In the genomic region with DNA sequence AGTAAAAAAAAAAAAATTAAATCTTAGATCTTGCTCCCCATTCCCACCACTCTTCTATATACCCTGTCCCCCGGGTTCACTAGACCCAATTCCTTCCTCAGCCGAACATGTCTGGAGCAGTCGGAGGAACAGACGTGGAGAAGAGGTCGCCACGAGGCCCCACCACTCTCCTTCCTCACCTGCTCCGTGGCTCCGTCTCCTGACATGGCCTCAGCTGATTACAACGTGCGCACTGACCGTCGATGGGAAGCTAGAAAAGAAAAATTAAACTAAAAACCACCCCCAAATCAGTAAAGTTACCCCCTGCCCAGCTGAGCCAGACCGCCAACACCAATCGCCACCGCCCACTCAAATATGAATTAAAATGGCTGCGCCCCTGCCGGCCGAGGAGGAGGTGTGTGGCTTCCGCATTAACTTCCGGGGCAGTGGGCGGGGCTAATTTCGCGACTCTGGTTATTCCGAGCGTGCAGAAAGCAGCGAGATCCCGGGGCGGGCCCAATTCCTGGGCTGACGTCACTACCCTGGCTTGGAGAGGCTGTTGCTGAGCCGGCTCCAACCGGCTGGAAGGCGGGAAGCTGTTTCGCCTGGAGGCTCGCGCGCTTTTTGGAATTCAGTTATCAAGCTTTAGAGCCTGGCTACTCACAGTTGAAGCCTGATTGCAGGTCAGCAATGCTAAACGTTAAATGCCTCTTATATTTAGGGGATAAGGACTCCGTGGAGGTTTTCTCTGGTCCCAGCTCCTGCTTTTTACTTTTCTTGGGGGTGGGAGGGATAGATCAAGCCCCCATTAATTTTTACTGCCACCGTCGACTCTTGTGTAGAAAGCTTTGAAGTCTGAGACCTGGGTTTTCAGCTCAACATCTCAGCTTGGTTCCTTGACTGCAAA, we compare ENCODE assay signal across 8 cellular contexts. TPM values are rescaled to one million over a fixed set of nuclear protein-coding genes. Genes with fewer than 3 reads are reported as not detected.
A peak's percentile ranks its signal among the peaks of the same experiment; 100 is the strongest.
DNase-seq lines count a peak whose midpoint lies in the region; ATAC-seq, FAIRE-seq and TF ChIP-seq lines count a peak whose summit lies in the region.

TSS of gene CSTF3 (minus strand) at position 361 of the 886 bp plus-strand sequence. CDS start at position 206, 155 bp downstream.

- BruUV-seq in Caco-2 (replicated peaks; lab: Mats Ljungman, UMichigan), result no TSS peak

- H3K36me3 ChIP-seq in Caco-2 (ENCODE audit: control insufficient read depth, insufficient read depth, low read length), result no peaks in the 10 kb centered on the region

- peaks cover 49% of the 10 kb centered on the region for H3K36me3 Mint-ChIP-seq in Caco-2 (ENCODE audit: insufficient read depth, unreplicated experiment)
- peaks cover 16% of the 10 kb centered on the region for H3K36me3 Mint-ChIP-seq in effector memory CD8-positive, alpha-beta T cell (ENCODE audit: insufficient read depth)

- H3K27me3 ChIP-seq in Caco-2 (replicated peaks; ENCODE audit: control insufficient read depth, insufficient read depth, low read length), result no peaks in the 10 kb centered on the region

- no peaks in the 10 kb centered on the region for H3K9me3 ChIP-seq in Caco-2

- CTCF ChIA-PET in Caco-2 (lab: Charles Lee), result interaction anchor here (0.6 to 1.3 kb wide), 2 partner anchors 96 to 178 kb away, joined by 4 to 6 read pairs; no protein-coding TSS in a partner anchor

- H3K27ac Mint-ChIP-seq in Caco-2 (ENCODE audit: unreplicated experiment), result peak within 1 kb of the TSS; percentile 100
- peak within 1 kb of the TSS; percentile 98 to 99 for H3K27ac Mint-ChIP-seq in effector memory CD8-positive, alpha-beta T cell

- intact Hi-C loops in Caco-2 (cut with micrococcal nuclease; ENCODE audit: unreplicated experiment), result loop anchor here (1.0 to 5.0 kb wide), 6 partner anchors 21 to 201 kb away; partner anchors contain the start of gene HIPK3

- FAIRE-seq in HTR-8/SVneo (lab: Jason Lieb, UNC), result peak; percentile 85

- peak within 1 kb of the TSS; percentile 79 for H3K4me3 ChIP-seq in Caco-2 (ENCODE audit: low read depth, low read length)

- H3K9me3 Mint-ChIP-seq in Caco-2 (ENCODE audit: unreplicated experiment), result no peaks in the 10 kb centered on the region
- no peaks in the 10 kb centered on the region for H3K9me3 Mint-ChIP-seq in effector memory CD8-positive, alpha-beta T cell

- TF ChIP-seq CTCF in Caco-2 (IDR thresholded peaks at IDR 0.05; ENCODE audit: insufficient read depth in 1 of 2, low read depth in 1 of 2, low read length in 1 of 2, severe bottlenecking in 1 of 2, unreplicated experiment in 1 of 2), result peak; percentile 46 to 49

- peak within 1 kb of the TSS; percentile 100 for H3K4me3 Mint-ChIP-seq in Caco-2 (ENCODE audit: unreplicated experiment)
- H3K4me3 Mint-ChIP-seq in effector memory CD8-positive, alpha-beta T cell, result peak within 1 kb of the TSS; percentile 99 to 100

- peaks cover 11% of the 10 kb centered on the region for H3K4me1 Mint-ChIP-seq in Caco-2 (ENCODE audit: low read depth, unreplicated experiment)
- H3K4me1 Mint-ChIP-seq in effector memory CD8-positive, alpha-beta T cell (ENCODE audit: low read depth in 2 of 2), result peaks cover 34 to 54% of the 10 kb centered on the region in 2 donors

- peaks cover 22% of the 10 kb centered on the region for H3K4me1 ChIP-seq in Caco-2

- no peaks in the 10 kb centered on the region for H3K27me3 Mint-ChIP-seq in Caco-2 (ENCODE audit: insufficient read depth, unreplicated experiment)
- no peaks in the 10 kb centered on the region for H3K27me3 Mint-ChIP-seq in effector memory CD8-positive, alpha-beta T cell

- peak; percentile 100 for DNase-seq in Caco-2
- DNase-seq in HTR-8/SVneo (ENCODE audit: insufficient read length, low spot score), result peak; percentile 98
- peak; percentile 94 for DNase-seq in NOMO-1 treated with dmso at 0.1 percent for 144 hours (lab: John Stamatoyannopoulos, UW; ENCODE audit: unreplicated experiment)
- DNase-seq in activated CD8-positive, alpha-beta memory T cell treated with anti-CD3 and anti-CD28 coated beads for 48 hours (ENCODE audit: low read depth in 2 of 3, low spot score in 2 of 3), result peak; percentile 89 to 94 (median 93)
- DNase-seq in effector memory CD8-positive, alpha-beta T cell, result peak; percentile 89 to 94 (median 92)
- DNase-seq in medulla oblongata (ENCODE audit: extremely low spot score), result peak; percentile 100
- peak; percentile 94 for DNase-seq in stimulated activated CD8-positive, alpha-beta memory T cell treated with anti-CD3 and anti-CD28 coated beads, Interleukin-12 subunit alpha, Interleukin-12 subunit beta, amount 100 ng/mL, for 1 hour (ENCODE audit: low read depth)

- POLR2A ChIA-PET in Caco-2 (lab: Charles Lee), result interaction anchor here (0.5 to 1.3 kb wide), 10 partner anchors 17 to 320 kb away, joined by 3 to 5 read pairs (median 3); partner anchors contain the start of genes DEPDC7 and HIPK3

- peak; percentile 90 for ATAC-seq in GM21367 (IDR thresholded peaks at IDR 0.05; ENCODE audit: unreplicated experiment)
- peak; percentile 96 for ATAC-seq in effector memory CD8-positive, alpha-beta T cell (replicated peaks)

RNA-seq across cellular contexts. Expression of gene CSTF3, which starts in this region (rescaled TPM):
- 43.6 and 45.6 TPM in 2 replicates for total RNA-seq in Caco-2 (2022)

Comparison
In these comparisons a context has a peak if more than half of its experiments do, and no peak if none do; other contexts are left out.
1. Peak in every context shown above with its lines: DNase-seq, ATAC-seq and H3K4me3 ChIP-seq.